21 cellular contexts compared by ENCODE assay signal in genomic region chr14:61587397-61587713, GRCh38.
A peak's percentile ranks its signal among the peaks of the same experiment; 100 is the strongest.
DNase-seq lines count a peak whose midpoint lies in the region; ATAC-seq and TF ChIP-seq lines count a peak whose summit lies in the region.
"Had no signal": no experiment of that assay in that cellular context is flagged by ENCODE, and none has a peak within 500 bp of the region (broad histone marks: within the 10 kb centered on the region; RNA-seq: fewer than 3 reads in every experiment).

No MANE protein-coding gene starts in this region.

- TF ChIP-seq POLR2A in adrenal gland (IDR thresholded peaks at IDR 0.05), result no peak
- no peak for TF ChIP-seq POLR2A in gastroesophageal sphincter (IDR thresholded peaks at IDR 0.05)

- no peak overlapping the region for H3K14ac ChIP-seq in H9 (ENCODE audit: insufficient read depth, low read length)

- POLR2A ChIA-PET in T-cell (lab: Charles Lee), result no interaction called here

- H3K9me3 Mint-ChIP-seq in H9, result no peaks in the 10 kb centered on the region
- H3K9me3 Mint-ChIP-seq in T-cell, result peaks cover 0 to 2% (median 0%) of the 10 kb centered on the region in 3 donors
- H3K9me3 Mint-ChIP-seq: naive B cell had no signal

- no peak overlapping the region for H3K4me3 ChIP-seq in BLaER1 treated with 17β-estradiol and CSF1 and Interleukin-3, amounts not matched to agents 10 nM and 100 nM
- H3K4me3 ChIP-seq in adrenal gland (no peak overlapping the region), gastroesophageal sphincter (no peak overlapping the region), skeletal muscle tissue (ENCODE audit: low read length in 3 of 3) (no peak overlapping the region)
- H3K4me3 ChIP-seq: upper lobe of right lung had no signal

- H3K18ac ChIP-seq in H9 (ENCODE audit: insufficient read length, low read depth, low read length), result no peak overlapping the region

- H3K36me3 Mint-ChIP-seq in H9 (ENCODE audit: insufficient read depth in 1 of 3, low read depth in 3 of 3) (no peaks in the 10 kb centered on the region), T-cell (no peaks in the 10 kb centered on the region)
- H3K36me3 Mint-ChIP-seq: naive B cell; stimulated activated effector memory CD8-positive, alpha-beta T cell treated with anti-CD3 and anti-CD28 coated beads, Interleukin-12 subunit alpha, Interleukin-12 subunit beta, amount 100 ng/mL, for 72 hours had no signal

- H3K23ac ChIP-seq in H9 (ENCODE audit: insufficient read length, low read depth, low read length), result no peak overlapping the region

- H2BK5ac ChIP-seq in H9 (ENCODE audit: insufficient read length, low read length), result no peak overlapping the region

- H2AK5ac ChIP-seq in H9 (ENCODE audit: insufficient read length, low read length), result no peak overlapping the region

- ATAC-seq in gastroesophageal sphincter, result no peak
- no peak for ATAC-seq in T-cell (replicated peaks in 1 of 4)
- ATAC-seq: stimulated activated effector memory CD8-positive, alpha-beta T cell treated with anti-CD3 and anti-CD28 coated beads, Interleukin-12 subunit alpha, Interleukin-12 subunit beta, amount 100 ng/mL, for 72 hours; upper lobe of right lung had no signal

- no peak overlapping the region for H4K91ac ChIP-seq in H9 (ENCODE audit: insufficient read length, low read depth, low read length)

- peaks cover 62 to 92% (median 77%) of the 10 kb centered on the region in 10 experiments for H3K4me1 ChIP-seq in BLaER1 treated with 17β-estradiol and CSF1 and Interleukin-3, amounts not matched to agents 10 nM and 100 nM
- H3K4me1 ChIP-seq in adrenal gland (replicated peaks in 1 of 2), result peaks cover 30 to 54% of the 10 kb centered on the region in 2 donors
- peaks cover 20 to 65% (median 35%) of the 10 kb centered on the region in 3 donors for H3K4me1 ChIP-seq in gastroesophageal sphincter
- H3K4me1 ChIP-seq in skeletal muscle tissue (ENCODE audit: control insufficient read depth in 3 of 3, insufficient read depth in 3 of 3, low read length in 3 of 3), result peaks cover 9 to 16% (median 11%) of the 10 kb centered on the region in 3 donors
- no peaks in the 10 kb centered on the region for H3K4me1 ChIP-seq in H9 (ENCODE audit: insufficient read depth, low read length)

- H3K4me1 Mint-ChIP-seq in H9 (peaks cover 16 to 19% of the 10 kb centered on the region in 2 experiments), T-cell (peaks cover 10 to 18% (median 11%) of the 10 kb centered on the region in 3 donors)

- intact Hi-C loops in adrenal gland (cut with DNase I), result no loop called here

- peaks cover 0 to 8% (median 4%) of the 10 kb centered on the region in 11 experiments; a peak in 11 of 22 replicates for H3K9me3 ChIP-seq in BLaER1 treated with 17β-estradiol and CSF1 and Interleukin-3, amounts not matched to agents 10 nM and 100 nM (replicated peaks in 1 of 11)
- no peaks in the 10 kb centered on the region for H3K9me3 ChIP-seq in adrenal gland (replicated peaks in 1 of 3)
- H3K9me3 ChIP-seq in gastroesophageal sphincter, result peaks cover 0 to 5% (median 0%) of the 10 kb centered on the region in 3 donors
- no peaks in the 10 kb centered on the region for H3K9me3 ChIP-seq in skeletal muscle tissue (ENCODE audit: control insufficient read depth in 3 of 3, low read length in 3 of 3)
- no peaks in the 10 kb centered on the region for H3K9me3 ChIP-seq in H9 (ENCODE audit: control insufficient read depth, low read depth, low read length)
- H3K9me3 ChIP-seq: upper lobe of right lung had no signal

- H3K4me3 Mint-ChIP-seq in H9 (no peak overlapping the region), T-cell (no peak overlapping the region)
- H3K4me3 Mint-ChIP-seq: stimulated activated effector memory CD8-positive, alpha-beta T cell treated with anti-CD3 and anti-CD28 coated beads, Interleukin-12 subunit alpha, Interleukin-12 subunit beta, amount 100 ng/mL, for 72 hours had no signal

- WGBS in adrenal gland, 4 donors, result 91 to 97% (median 94%) methylated on average over 2 of the region's 2 CpGs
- WGBS in gastroesophageal sphincter (ENCODE audit: low coverage in 1 of 2), 2 donors, result 69 to 76% methylated on average over 2 of the region's 2 CpGs
- WGBS in H9 (ENCODE audit: extremely low coverage, insufficient read length, low lambda C conversion rate), result no CpG with 5 or more reads among the region's 2 CpGs

- DNase-seq in adrenal gland (no peak), H9 (no peak), T-cell (no peak), retina (no peak)
- DNase-seq: activated CD4-positive, alpha-beta T cell treated with anti-CD3 and anti-CD28 coated beads, Interleukin-2, amount 50 U/mL, for 48 hours; activated naive CD4-positive, alpha-beta T cell; activated T-cell treated with anti-CD3 and anti-CD28 coated beads for 4 hours; cortex of kidney; DMS79 treated with DMSO at 0.1 percent for 48 hours; naive B cell; NCI-H1048; NCI-H2081 treated with DMSO at 0.1 percent for 48 hours; NCI-H510A; T-helper 1 cell; upper lobe of right lung had no signal

- H3K23me2 ChIP-seq in H9 (ENCODE audit: insufficient read length, low read depth, low read length, poor library complexity, severe bottlenecking), result no peaks in the 10 kb centered on the region

- H4K20me1 ChIP-seq in BLaER1 treated with 17β-estradiol and CSF1 and Interleukin-3, amounts not matched to agents 10 nM and 100 nM, result no peaks in the 10 kb centered on the region
- no peaks in the 10 kb centered on the region for H4K20me1 ChIP-seq in H9 (ENCODE audit: control insufficient read depth, insufficient read depth, insufficient read length)

- no peak overlapping the region for H4K8ac ChIP-seq in H9 (replicated peaks; ENCODE audit: insufficient read length, low read depth, low read length)

- TF ChIP-seq CTCF in adrenal gland (IDR thresholded peaks at IDR 0.05), result no peak
- TF ChIP-seq CTCF in gastroesophageal sphincter (IDR thresholded peaks at IDR 0.05), result no peak
- no peak for TF ChIP-seq CTCF in H9 (conservative IDR thresholded peaks at IDR 0.05)

- no peak overlapping the region for H3K27ac ChIP-seq in BLaER1 treated with 17β-estradiol and CSF1 and Interleukin-3, amounts not matched to agents 10 nM and 100 nM
- H3K27ac ChIP-seq in adrenal gland (peak overlapping the region; percentile 34 to 94 (median 81)), gastroesophageal sphincter (peak overlapping the region; percentile 80 to 95 (median 84)), skeletal muscle tissue (ENCODE audit: low read depth, low read length) (peak overlapping the region; percentile 72), H9 (ENCODE audit: insufficient read length, low read depth, low read length) (no peak overlapping the region)
- H3K27ac ChIP-seq: upper lobe of right lung, VCaP had no signal

- no peak overlapping the region for H4K5ac ChIP-seq in H9 (ENCODE audit: insufficient read length, low read depth, low read length)

- H2BK12ac ChIP-seq in H9 (ENCODE audit: insufficient read length, low read depth, low read length), result no peak overlapping the region

- H3K27ac Mint-ChIP-seq in H9 (no peak overlapping the region; a peak in 2 of 7 replicates), T-cell (no peak overlapping the region)

- H3K56ac ChIP-seq in H9 (ENCODE audit: insufficient read length, low read depth, low read length), result no peak overlapping the region

- H3K36me3 ChIP-seq in BLaER1 treated with 17β-estradiol and CSF1 and Interleukin-3, amounts not matched to agents 10 nM and 100 nM, result no peaks in the 10 kb centered on the region
- no peaks in the 10 kb centered on the region for H3K36me3 ChIP-seq in adrenal gland (replicated peaks in 1 of 2)
- no peaks in the 10 kb centered on the region for H3K36me3 ChIP-seq in gastroesophageal sphincter
- H3K36me3 ChIP-seq in skeletal muscle tissue (ENCODE audit: control insufficient read depth in 3 of 3, insufficient read depth in 3 of 3, low read length in 3 of 3), result no peaks in the 10 kb centered on the region
- H3K36me3 ChIP-seq: upper lobe of right lung had no signal

- no peak for TF ChIP-seq EP300 in gastroesophageal sphincter (IDR thresholded peaks at IDR 0.05)

- no peak overlapping the region for H3K4ac ChIP-seq in H9 (ENCODE audit: low read depth, low read length)

- peak overlapping the region; percentile 40 to 76 (median 58) for H3K4me2 ChIP-seq in BLaER1 treated with 17β-estradiol and CSF1 and Interleukin-3, amounts not matched to agents 10 nM and 100 nM
- no peak overlapping the region for H3K4me2 ChIP-seq in H9 (ENCODE audit: insufficient read depth, insufficient read length, low read length)

- no peaks in the 10 kb centered on the region for H3K27me3 Mint-ChIP-seq in H9 (ENCODE audit: low read depth)
- H3K27me3 Mint-ChIP-seq in T-cell, result no peaks in the 10 kb centered on the region
- H3K27me3 Mint-ChIP-seq: naive B cell, progenitor cell of endocrine pancreas had no signal

- no peak overlapping the region for H2BK120ac ChIP-seq in H9 (ENCODE audit: low read depth, low read length, poor library complexity, severe bottlenecking)

- no peak overlapping the region for H2AFZ ChIP-seq in H9 (ENCODE audit: low read length)

- no peak overlapping the region for H2BK15ac ChIP-seq in H9 (ENCODE audit: low read depth, low read length)

- CTCF ChIA-PET in T-cell (lab: Charles Lee), result interaction anchor here in 1 of 2 donors (0.5 kb wide), 1 partner anchor 608 kb away, joined by 3 read pairs; no protein-coding TSS in a partner anchor

- H2BK20ac ChIP-seq in H9 (ENCODE audit: low read depth, low read length, poor library complexity, severe bottlenecking), result no peak overlapping the region

- H3K27me3 ChIP-seq in BLaER1 treated with 17β-estradiol and CSF1 and Interleukin-3, amounts not matched to agents 10 nM and 100 nM, result no peaks in the 10 kb centered on the region
- H3K27me3 ChIP-seq in adrenal gland (no peaks in the 10 kb centered on the region), gastroesophageal sphincter (no peaks in the 10 kb centered on the region), skeletal muscle tissue (ENCODE audit: control insufficient read depth in 3 of 3, insufficient read depth in 3 of 3, low read length in 3 of 3) (no peaks in the 10 kb centered on the region), H9 (ENCODE audit: insufficient read depth, low read length) (no peaks in the 10 kb centered on the region)
- H3K27me3 ChIP-seq: upper lobe of right lung had no signal

- H3K9ac ChIP-seq in BLaER1 treated with 17β-estradiol and CSF1 and Interleukin-3, amounts not matched to agents 10 nM and 100 nM, result no peak overlapping the region
- H3K9ac ChIP-seq in skeletal muscle tissue (ENCODE audit: low read depth in 1 of 3, low read length in 3 of 3) (no peak overlapping the region), H9 (ENCODE audit: extremely low read depth, insufficient read length, low read length) (no peak overlapping the region)

- H3K79me2 ChIP-seq in H9 (ENCODE audit: insufficient read depth, low read length), result no peaks in the 10 kb centered on the region

- H3K79me1 ChIP-seq in H9 (ENCODE audit: insufficient read depth, low read depth, low read length, poor library complexity, severe bottlenecking), result no peaks in the 10 kb centered on the region

- H3T11ph ChIP-seq in H9 (ENCODE audit: low read length), result no peak overlapping the region

Comparison
In these comparisons a context has a peak if more than half of its experiments do, and no peak if none do; other contexts are left out.
1. H3K27ac ChIP-seq: peak in adrenal gland (5 of 5), gastroesophageal sphincter (4 of 4) and skeletal muscle tissue (single experiment); none in BLaER1 treated with 17β-estradiol and CSF1 and Interleukin-3, amounts not matched to agents 10 nM and 100 nM (0 of 11) and H9 (single experiment).